ENCODE assay signal across 1 cellular context in the genomic region with DNA sequence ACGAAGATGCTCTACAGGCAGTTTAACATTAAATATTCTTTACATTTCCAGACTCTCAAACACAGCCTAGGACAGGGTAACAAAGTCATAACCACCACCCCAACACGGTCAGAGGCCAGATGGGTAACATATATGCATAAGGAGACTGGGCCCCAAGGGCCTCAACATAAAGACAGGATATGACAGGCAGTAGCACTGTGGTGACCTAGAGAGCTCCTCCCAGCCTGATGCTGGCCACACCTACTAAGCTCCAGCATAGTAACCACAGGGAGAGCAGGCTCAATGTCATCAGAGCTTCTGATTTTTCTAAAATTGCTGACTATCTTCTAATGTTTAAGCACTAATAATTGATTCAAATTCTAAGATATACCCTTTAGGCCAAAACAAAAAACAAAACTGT.
TF ChIP-seq lines count a peak whose summit lies in the region.

No MANE protein-coding gene starts in this region.

TF ChIP-seq in SK-N-SH treated with all-trans-retinoic acid at 6 μM for 48 hours, 23 proteins besides CTCF, POLR2A, EP300 and RAD21 (continued from another document):
- TF ChIP-seq POU6F1 (CRISPR knock-in tag; IDR thresholded peaks at IDR 0.05; ENCODE audit: borderline replicate concordance, low read depth): no peak
- TF ChIP-seq PPARA (CRISPR knock-in tag; IDR thresholded peaks at IDR 0.05; ENCODE audit: borderline replicate concordance): no peak
- no peak for TF ChIP-seq ISL1 (CRISPR knock-in tag; IDR thresholded peaks at IDR 0.05)
- no peak for TF ChIP-seq ZFP3 (CRISPR knock-in tag; IDR thresholded peaks at IDR 0.05)
- TF ChIP-seq ESRRG (CRISPR knock-in tag; IDR thresholded peaks at IDR 0.05): no peak
- TF ChIP-seq ZNF565 (CRISPR knock-in tag; conservative IDR thresholded peaks at IDR 0.05; ENCODE audit: low read depth): no peak
